ENCODE assay signal across 28 cellular contexts in genomic region chr3:130715616-130716015, GRCh38.
"Had no signal": no experiment of that assay in that cellular context is flagged by ENCODE, and none has a peak within 500 bp of the region (broad histone marks: within the 10 kb centered on the region; RNA-seq: fewer than 3 reads in every experiment).

No MANE protein-coding gene starts in this region.

- H3K36me3 ChIP-seq: breast epithelium, colonic mucosa had no signal

- H3K27ac ChIP-seq: ascending aorta, breast epithelium, cardiac muscle cell, colonic mucosa, epithelial cell of prostate, esophagus squamous epithelium, foreskin keratinocyte, gastroesophageal sphincter, heart right ventricle, VCaP had no signal

- H3K4me3 ChIP-seq: ascending aorta, breast epithelium, cardiac muscle cell, colonic mucosa, esophagus squamous epithelium, gastroesophageal sphincter, heart right ventricle had no signal

- FAIRE-seq: endometrium, endothelial cell of umbilical vein had no signal

- H3K27me3 ChIP-seq: ascending aorta, breast epithelium, cardiac muscle cell, colonic mucosa, esophagus squamous epithelium, foreskin keratinocyte, gastroesophageal sphincter, heart right ventricle had no signal

- ATAC-seq: activated CD8-positive, alpha-beta T cell treated with anti-CD3 and anti-CD28 coated beads for 36 hours; activated naive CD8-positive, alpha-beta T cell treated with anti-CD3 and anti-CD28 coated beads, Interleukin-2, amount 50 U/mL, for 24 hours; activated T-cell treated with anti-CD3 and anti-CD28 coated beads, Interleukin-2, amount 50 U/mL, for 4 hours; foreskin keratinocyte; gastroesophageal sphincter; heart right ventricle; WTC11 had no signal

- H3K9me3 ChIP-seq: ascending aorta, breast epithelium, colonic mucosa, esophagus squamous epithelium, gastroesophageal sphincter, heart right ventricle had no signal

- DNase-seq: activated CD4-positive, alpha-beta T cell treated with anti-CD3 and anti-CD28 coated beads for 1 hour; activated CD4-positive, alpha-beta T cell treated with anti-CD3 and anti-CD28 coated beads for 4 hours; activated CD4-positive, alpha-beta T cell treated with anti-CD3 and anti-CD28 coated beads, Interleukin-2, amount 50 U/mL, for 1 hour; activated CD4-positive, alpha-beta T cell treated with anti-CD3 and anti-CD28 coated beads, Interleukin-2, amount 50 U/mL, for 48 hours; activated CD8-positive, alpha-beta memory T cell treated with anti-CD3 and anti-CD28 coated beads for 24 hours; activated CD8-positive, alpha-beta T cell treated with anti-CD3 and anti-CD28 coated beads for 36 hours; activated effector memory CD4-positive, alpha-beta T cell treated with Interleukin-2 at 50 U/mL for 16 hours; activated naive CD4-positive, alpha-beta T cell treated with anti-CD3 and anti-CD28 coated beads for 36 hours; activated naive CD8-positive, alpha-beta T cell treated with anti-CD3 and anti-CD28 coated beads for 36 hours; activated naive CD8-positive, alpha-beta T cell treated with anti-CD3 and anti-CD28 coated beads, Interleukin-2, amount 50 U/mL, for 24 hours; activated T-cell treated with anti-CD3 and anti-CD28 coated beads, Interleukin-2, amount 50 U/mL, for 4 hours; central memory CD4-positive, alpha-beta T cell; cerebellar nuclear complex; colonic mucosa; effector CD8-positive, alpha-beta T cell; esophagus squamous epithelium; foreskin keratinocyte; heart right ventricle; T-helper 2 cell had no signal

- H3K4me1 ChIP-seq: breast epithelium, colonic mucosa, foreskin keratinocyte, gastroesophageal sphincter had no signal
